1 cellular context compared by ENCODE assay signal in the genomic region with DNA sequence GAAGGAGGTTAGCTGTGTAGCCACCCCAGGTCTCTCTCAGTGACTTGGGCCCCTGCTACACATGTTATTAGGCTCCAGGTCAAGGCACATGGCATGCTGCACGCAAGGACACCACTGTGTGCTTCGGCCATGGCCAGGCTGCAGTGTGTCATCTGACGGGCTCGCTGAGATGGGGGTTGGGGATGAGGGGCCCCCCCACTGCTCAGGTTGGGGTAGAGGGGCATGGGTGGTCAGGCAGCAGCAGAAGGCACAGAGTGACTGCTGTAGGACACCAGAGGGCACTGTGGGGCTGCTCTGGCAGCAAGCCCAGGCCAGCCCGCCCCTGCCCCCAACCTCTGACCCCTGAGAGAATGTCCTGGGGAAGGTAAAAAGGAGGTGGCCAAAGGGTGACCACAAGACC.
TF ChIP-seq lines count a peak whose summit lies in the region.

No MANE protein-coding gene starts in this region.

TF ChIP-seq in HEK293T, 16 proteins besides CTCF, POLR2A, EP300 and RAD21:
- TF ChIP-seq FOXM1 (IDR thresholded peaks at IDR 0.05; ENCODE audit: borderline replicate concordance) (no peak), FOXA1 (IDR thresholded peaks at IDR 0.05) (no peak)
